1 cellular context compared by ENCODE assay signal in genomic region chr19:11125994-11126685, GRCh38.
TF ChIP-seq lines count a peak whose summit lies in the region.

No MANE protein-coding gene starts in this region.

TF ChIP-seq in HEK293, 187 proteins besides CTCF, POLR2A, EP300 and RAD21 (continued from another document):
- TF ChIP-seq ZBTB26 (tag by site-specific recombination; optimal IDR thresholded peaks at IDR 0.05) (no peak), ZNF610 (tag by site-specific recombination; IDR thresholded peaks at IDR 0.05; ENCODE audit: borderline replicate concordance) (no peak), ZEB2 (tag by site-specific recombination; IDR thresholded peaks at IDR 0.05) (peak; percentile 37; the same call in 1 of the 2 replicates), REST (tag by site-specific recombination; IDR thresholded peaks at IDR 0.05) (no peak), ZNF211 (tag by site-specific recombination; IDR thresholded peaks at IDR 0.05; ENCODE audit: low read depth) (no peak), ZNF266 (tag by site-specific recombination; IDR thresholded peaks at IDR 0.05; ENCODE audit: low read depth) (no peak), KLF10 (tag by site-specific recombination; IDR thresholded peaks at IDR 0.05) (no peak), ZNF549 (tag by site-specific recombination; IDR thresholded peaks at IDR 0.05) (no peak), ZSCAN16 (tag by site-specific recombination; IDR thresholded peaks at IDR 0.05) (no peak)
TF ChIP-seq in HEK293: peak in this region for 3.
